In the genomic region with DNA sequence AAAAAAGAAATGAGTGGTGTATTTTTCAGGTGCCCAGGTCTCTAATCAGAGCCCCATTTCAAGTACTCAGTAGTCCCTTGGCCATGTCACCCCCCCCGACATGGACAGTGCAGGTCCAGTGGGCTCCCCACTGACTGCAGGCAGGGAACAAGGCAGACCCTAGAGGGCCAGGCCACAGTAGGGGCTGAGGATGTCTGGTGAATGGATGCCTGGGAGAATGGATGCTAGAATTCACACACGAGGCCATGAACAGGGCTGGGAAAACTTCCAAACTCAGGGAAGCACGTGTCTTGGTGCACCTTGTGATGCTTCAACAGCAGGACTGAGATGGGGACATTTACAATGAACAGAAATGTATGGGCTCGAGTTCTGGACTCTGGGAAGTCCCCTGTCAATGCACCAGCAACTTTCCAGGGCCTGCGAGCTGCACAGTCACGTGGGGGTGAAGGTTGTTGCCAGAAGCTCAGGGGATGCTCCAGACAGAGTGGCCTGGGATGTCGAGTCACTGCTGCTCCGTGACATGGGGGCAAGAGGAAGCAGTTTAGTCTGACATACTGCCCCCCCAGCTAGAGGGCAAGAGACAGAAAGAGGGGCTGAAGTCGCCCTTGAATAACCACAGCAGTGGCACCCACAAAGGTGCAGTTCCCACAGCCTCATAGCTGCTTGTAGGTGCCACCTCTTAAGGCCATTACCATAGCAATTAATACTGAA, we compare ENCODE assay signal across 15 cellular contexts. TPM values are rescaled to one million over a fixed set of nuclear protein-coding genes. Genes with fewer than 3 reads are reported as not detected.
A peak's percentile ranks its signal among the peaks of the same experiment; 100 is the strongest.
DNase-seq lines count a peak whose midpoint lies in the region; ATAC-seq lines count a peak whose summit lies in the region.
"Had no signal": no experiment of that assay in that cellular context is flagged by ENCODE, and none has a peak within 500 bp of the region (broad histone marks: within the 10 kb centered on the region; RNA-seq: fewer than 3 reads in every experiment).

No MANE protein-coding gene starts in this region.

- no peak for ATAC-seq in activated T-cell treated with anti-CD3 and anti-CD28 coated beads, Interleukin-2, amount 50 U/mL, for 72 hours (replicated peaks in 1 of 2)
- ATAC-seq in effector memory CD8-positive, alpha-beta T cell (replicated peaks), result peak; percentile 58
- peak; percentile 38 to 54 for ATAC-seq in stimulated activated naive B cell treated with anti-CD40 and anti-IgM and Interleukin-4, amounts not matched to agents 10 μg/mL and 1 μg/mL and 100 μg/mL, for 72 hours (replicated peaks)
- ATAC-seq: activated naive CD4-positive, alpha-beta T cell treated with anti-CD3 and anti-CD28 coated beads, Interleukin-2, amount 50 U/mL, for 72 hours; HCT116 had no signal

- DNase-seq in activated T-cell treated with anti-CD3 and anti-CD28 coated beads, Interleukin-2, amount 50 U/mL, for 72 hours, result no peak
- no peak for DNase-seq in activated T-cell treated with anti-CD3 and anti-CD28 coated beads, Interleukin-2, amount 50 U/mL, for 1 hour
- peak; percentile 40 for DNase-seq in T-helper 22 cell (ENCODE audit: low read depth)
- peak; percentile 61 to 65 (median 65) for DNase-seq in effector memory CD8-positive, alpha-beta T cell
- DNase-seq in stimulated activated naive B cell treated with anti-CD40 and anti-IgM and Interleukin-4, amounts not matched to agents 10 μg/mL and 1 μg/mL and 100 μg/mL, for 72 hours, result peak; percentile 33
- DNase-seq in SIG-M5 (lab: John Stamatoyannopoulos, UW), result no peak
- DNase-seq in stimulated activated CD4-positive, alpha-beta T cell treated with anti-CD3 and anti-CD28 coated beads, Interleukin-15, amount 100 ng/mL, for 24 hours, result no peak
- no peak for DNase-seq in midbrain (lab: John Stamatoyannopoulos, UW)
- DNase-seq: Caco-2, NCI-H446, OCI-M1 had no signal

- peak overlapping the region; percentile 17 to 29 for H3K4me3 Mint-ChIP-seq in activated T-cell treated with anti-CD3 and anti-CD28 coated beads, Interleukin-2, amount 50 U/mL, for 72 hours
- peak overlapping the region; percentile 92 to 98 for H3K4me3 Mint-ChIP-seq in effector memory CD8-positive, alpha-beta T cell
- peak overlapping the region; percentile 56 to 74 for H3K4me3 Mint-ChIP-seq in stimulated activated naive B cell treated with anti-CD40 and anti-IgM and Interleukin-4, amounts not matched to agents 10 μg/mL and 1 μg/mL and 100 μg/mL, for 72 hours
- H3K4me3 Mint-ChIP-seq: neural crest cell had no signal

- peak overlapping the region; percentile 42 for H3K27ac Mint-ChIP-seq in activated T-cell treated with anti-CD3 and anti-CD28 coated beads, Interleukin-2, amount 50 U/mL, for 72 hours
- peak overlapping the region; percentile 98 to 99 for H3K27ac Mint-ChIP-seq in effector memory CD8-positive, alpha-beta T cell
- H3K27ac Mint-ChIP-seq in stimulated activated naive B cell treated with anti-CD40 and anti-IgM and Interleukin-4, amounts not matched to agents 10 μg/mL and 1 μg/mL and 100 μg/mL, for 72 hours, result peak overlapping the region; percentile 95

- H3K36me3 Mint-ChIP-seq in activated T-cell treated with anti-CD3 and anti-CD28 coated beads, Interleukin-2, amount 50 U/mL, for 72 hours (ENCODE audit: insufficient read depth in 2 of 2), result peaks cover 1 to 10% of the 10 kb centered on the region in 2 donors
- H3K36me3 Mint-ChIP-seq in effector memory CD8-positive, alpha-beta T cell (ENCODE audit: insufficient read depth), result peaks cover 78% of the 10 kb centered on the region
- H3K36me3 Mint-ChIP-seq in stimulated activated naive B cell treated with anti-CD40 and anti-IgM and Interleukin-4, amounts not matched to agents 10 μg/mL and 1 μg/mL and 100 μg/mL, for 72 hours, result peaks cover 37 to 54% of the 10 kb centered on the region in 2 donors

- no peaks in the 10 kb centered on the region for H3K27me3 Mint-ChIP-seq in activated T-cell treated with anti-CD3 and anti-CD28 coated beads, Interleukin-2, amount 50 U/mL, for 72 hours (ENCODE audit: low read depth)
- H3K27me3 Mint-ChIP-seq in effector memory CD8-positive, alpha-beta T cell, result no peaks in the 10 kb centered on the region
- no peaks in the 10 kb centered on the region for H3K27me3 Mint-ChIP-seq in stimulated activated naive B cell treated with anti-CD40 and anti-IgM and Interleukin-4, amounts not matched to agents 10 μg/mL and 1 μg/mL and 100 μg/mL, for 72 hours

- peaks cover 50% of the 10 kb centered on the region for H3K4me1 Mint-ChIP-seq in activated T-cell treated with anti-CD3 and anti-CD28 coated beads, Interleukin-2, amount 50 U/mL, for 72 hours (ENCODE audit: low read depth)
- peaks cover 64 to 73% of the 10 kb centered on the region in 2 donors for H3K4me1 Mint-ChIP-seq in effector memory CD8-positive, alpha-beta T cell (ENCODE audit: low read depth in 2 of 2)
- peaks cover 33 to 73% of the 10 kb centered on the region in 2 donors for H3K4me1 Mint-ChIP-seq in stimulated activated naive B cell treated with anti-CD40 and anti-IgM and Interleukin-4, amounts not matched to agents 10 μg/mL and 1 μg/mL and 100 μg/mL, for 72 hours

- no peaks in the 10 kb centered on the region for H3K9me3 Mint-ChIP-seq in activated T-cell treated with anti-CD3 and anti-CD28 coated beads, Interleukin-2, amount 50 U/mL, for 72 hours
- no peaks in the 10 kb centered on the region for H3K9me3 Mint-ChIP-seq in effector memory CD8-positive, alpha-beta T cell
- H3K9me3 Mint-ChIP-seq in stimulated activated naive B cell treated with anti-CD40 and anti-IgM and Interleukin-4, amounts not matched to agents 10 μg/mL and 1 μg/mL and 100 μg/mL, for 72 hours, result no peaks in the 10 kb centered on the region
- H3K9me3 Mint-ChIP-seq: activated naive CD4-positive, alpha-beta T cell treated with anti-CD3 and anti-CD28 coated beads, Interleukin-2, amount 50 U/mL, for 72 hours; neural crest cell had no signal

RNA-seq across cellular contexts. Expression of a gene that starts 3.1 kb away (rescaled TPM):
- total RNA-seq in activated T-cell treated with anti-CD3 and anti-CD28 coated beads, Interleukin-2, amount 50 U/mL, for 72 hours, result 100 to 1,000 TPM in 1 of 2 donors, 10 to 100 TPM in 1; 77.8 to 115 TPM

RNA-seq across cellular contexts. Expression of a gene that starts 16.8 kb away (rescaled TPM):
- total RNA-seq in activated T-cell treated with anti-CD3 and anti-CD28 coated beads, Interleukin-2, amount 50 U/mL, for 72 hours, result 10 to 100 TPM; 21.9 to 24.4 TPM
- total RNA-seq: Caco-2, lung microvascular endothelial cell, neural crest cell had no signal

RNA-seq across cellular contexts. Expression of a gene that starts 39.5 kb away (rescaled TPM):
- 10 to 100 TPM; 44.8 to 49.0 TPM for total RNA-seq in activated T-cell treated with anti-CD3 and anti-CD28 coated beads, Interleukin-2, amount 50 U/mL, for 72 hours

RNA-seq across cellular contexts. Expression of a gene that starts 59.3 kb away (rescaled TPM):
- 10 to 100 TPM; 33.9 to 43.0 TPM for total RNA-seq in activated T-cell treated with anti-CD3 and anti-CD28 coated beads, Interleukin-2, amount 50 U/mL, for 72 hours

Comparison
In these comparisons a context has a peak if more than half of its experiments do, and no peak if none do; other contexts are left out.
1. ATAC-seq: peak in effector memory CD8-positive, alpha-beta T cell (single experiment) and stimulated activated naive B cell treated with anti-CD40 and anti-IgM and Interleukin-4, amounts not matched to agents 10 μg/mL and 1 μg/mL and 100 μg/mL, for 72 hours (2 of 2); none in activated T-cell treated with anti-CD3 and anti-CD28 coated beads, Interleukin-2, amount 50 U/mL, for 72 hours (0 of 2).
2. DNase-seq: peak in T-helper 22 cell (single experiment), effector memory CD8-positive, alpha-beta T cell (3 of 3) and stimulated activated naive B cell treated with anti-CD40 and anti-IgM and Interleukin-4, amounts not matched to agents 10 μg/mL and 1 μg/mL and 100 μg/mL, for 72 hours (single experiment); none in activated T-cell treated with anti-CD3 and anti-CD28 coated beads, Interleukin-2, amount 50 U/mL, for 72 hours (0 of 2), activated T-cell treated with anti-CD3 and anti-CD28 coated beads, Interleukin-2, amount 50 U/mL, for 1 hour (single experiment), SIG-M5 (single experiment), stimulated activated CD4-positive, alpha-beta T cell treated with anti-CD3 and anti-CD28 coated beads, Interleukin-15, amount 100 ng/mL, for 24 hours (single experiment) and midbrain (single experiment).
3. H3K27ac Mint-ChIP-seq: peak in every context shown above with its lines; median percentile 98 in effector memory CD8-positive, alpha-beta T cell; 95 in stimulated activated naive B cell treated with anti-CD40 and anti-IgM and Interleukin-4, amounts not matched to agents 10 μg/mL and 1 μg/mL and 100 μg/mL, for 72 hours; 42 in activated T-cell treated with anti-CD3 and anti-CD28 coated beads, Interleukin-2, amount 50 U/mL, for 72 hours.
4. H3K4me3 Mint-ChIP-seq: peak in every context shown above with its lines; median percentile 95 in effector memory CD8-positive, alpha-beta T cell; 65 in stimulated activated naive B cell treated with anti-CD40 and anti-IgM and Interleukin-4, amounts not matched to agents 10 μg/mL and 1 μg/mL and 100 μg/mL, for 72 hours; 23 in activated T-cell treated with anti-CD3 and anti-CD28 coated beads, Interleukin-2, amount 50 U/mL, for 72 hours.